19 cellular contexts compared by ENCODE assay signal in the genomic region with DNA sequence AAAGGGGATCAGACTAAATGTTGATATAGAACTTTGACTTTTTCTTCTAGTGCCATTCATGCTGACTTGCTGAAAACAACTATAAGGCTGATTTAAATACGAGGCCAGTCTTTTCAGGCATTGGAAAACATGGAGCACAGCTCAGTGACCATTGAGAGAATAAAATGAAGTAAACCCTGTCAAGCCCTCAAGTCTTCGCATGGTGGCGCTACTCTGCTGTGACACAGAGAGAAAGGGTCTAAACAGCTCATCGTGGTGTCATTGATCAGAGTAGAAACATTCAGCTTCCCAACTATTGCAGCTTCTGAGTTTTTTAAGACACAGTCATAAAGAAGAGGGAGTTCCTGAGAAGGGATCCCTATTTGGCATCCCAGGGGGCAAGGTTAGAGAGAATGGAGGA.
DNase-seq lines count a peak whose midpoint lies in the region; ATAC-seq and TF ChIP-seq lines count a peak whose summit lies in the region.
"Had no signal": no experiment of that assay in that cellular context is flagged by ENCODE, and none has a peak within 500 bp of the region (broad histone marks: within the 10 kb centered on the region; RNA-seq: fewer than 3 reads in every experiment).

No MANE protein-coding gene starts in this region.

- H3K4me3 ChIP-seq in BE2C (ENCODE audit: low read depth, low read length) (no peak overlapping the region), NT2/D1 (ENCODE audit: insufficient read length, low read depth) (no peak overlapping the region), epithelial cell of esophagus (ENCODE audit: low read length) (no peak overlapping the region)
- H3K4me3 ChIP-seq: SJSA1, upper lobe of right lung had no signal

- no peak overlapping the region for H3K9ac ChIP-seq in NT2/D1 (ENCODE audit: insufficient read length, low read depth)

- H3K36me3 ChIP-seq in BE2C (no peaks in the 10 kb centered on the region), NT2/D1 (ENCODE audit: insufficient read depth, insufficient read length, low read length) (no peaks in the 10 kb centered on the region)
- H3K36me3 ChIP-seq: SJSA1, upper lobe of right lung had no signal

- ATAC-seq in GM18867 (IDR thresholded peaks at IDR 0.05; ENCODE audit: unreplicated experiment) = peak; percentile 45
- ATAC-seq in GM19455 (IDR thresholded peaks at IDR 0.05; ENCODE audit: unreplicated experiment) = no peak
- ATAC-seq in GM21390 (IDR thresholded peaks at IDR 0.05; ENCODE audit: unreplicated experiment) = no peak
- no peak for ATAC-seq in HG03469 (IDR thresholded peaks at IDR 0.05; ENCODE audit: unreplicated experiment)
- ATAC-seq: activated CD8-positive, alpha-beta T cell treated with anti-CD3 and anti-CD28 coated beads, Interleukin-2, amount 10 ng/mL, durations not matched to agents 7 days and 5 days; effector memory CD8-positive, alpha-beta T cell; left lobe of liver; upper lobe of right lung had no signal

- no peaks in the 10 kb centered on the region for H3K4me1 ChIP-seq in BE2C
- H3K4me1 ChIP-seq in NT2/D1 (ENCODE audit: insufficient read depth, insufficient read length) = no peaks in the 10 kb centered on the region
- H3K4me1 ChIP-seq: SJSA1, upper lobe of right lung had no signal

- peak; percentile 60 for TF ChIP-seq CTCF in BE2C (IDR thresholded peaks at IDR 0.05; ENCODE audit: low read depth, low read length)
- TF ChIP-seq CTCF in epithelial cell of esophagus (IDR thresholded peaks at IDR 0.05; ENCODE audit: insufficient read depth, low read depth, low read length, missing control alignments) = peak; percentile 9

- no peaks in the 10 kb centered on the region for H3K27me3 ChIP-seq in BE2C
- H3K27me3 ChIP-seq in NT2/D1 (ENCODE audit: insufficient read depth, insufficient read length) = no peaks in the 10 kb centered on the region
- H3K27me3 ChIP-seq: SJSA1, upper lobe of right lung had no signal

- H3K9me3 ChIP-seq in BE2C = no peaks in the 10 kb centered on the region
- H3K9me3 ChIP-seq in NT2/D1 (ENCODE audit: insufficient read depth, low read length) = peaks cover 3% of the 10 kb centered on the region; the same call in 1 of the 2 replicates
- H3K9me3 ChIP-seq: SJSA1, upper lobe of right lung had no signal

- DNase-seq in BE2C = peak; percentile 35
- peak; percentile 44 for DNase-seq in NT2/D1 (ENCODE audit: low read depth, low spot score)
- peak; percentile 15 for DNase-seq in epithelial cell of esophagus (ENCODE audit: low read depth)
- no peak for DNase-seq in GOT3 (lab: John Stamatoyannopoulos, UW)
- DNase-seq: activated CD8-positive, alpha-beta T cell treated with anti-CD3 and anti-CD28 coated beads, Interleukin-2, amount 10 ng/mL, durations not matched to agents 7 days and 5 days; activated gamma-delta T cell treated with Interleukin-2 at 50 U/mL for 16 hours; effector memory CD8-positive, alpha-beta T cell; HCEC 1CT; head of caudate nucleus; naive B cell; NCI-H146; stimulated activated CD4-positive, alpha-beta T cell treated with anti-CD3 and anti-CD28 coated beads, Interleukin-2, amount 100 ng/mL, for 24 hours; upper lobe of right lung had no signal
